Comparison of ENCODE assay signal across 25 cellular contexts in the genomic region with DNA sequence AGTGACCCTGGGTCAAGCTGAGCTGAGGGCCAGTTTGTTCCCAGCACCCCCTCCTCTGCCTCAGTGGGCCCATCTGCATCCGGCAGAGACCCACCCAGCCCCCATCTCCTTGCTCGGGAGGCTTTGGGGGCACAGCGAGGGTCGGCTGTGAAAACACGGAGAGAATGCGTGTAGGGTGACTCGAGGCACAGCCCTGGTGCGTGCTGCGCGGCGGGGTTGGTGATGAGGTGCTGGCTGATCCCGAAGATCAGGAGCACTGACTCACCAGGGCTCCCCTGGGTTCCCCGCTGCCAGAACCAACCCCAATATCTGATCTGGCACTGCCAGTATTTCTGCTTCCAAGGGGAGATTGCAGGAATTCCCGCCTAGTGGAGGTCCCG. TPM values are rescaled to one million over a fixed set of nuclear protein-coding genes. Genes with fewer than 3 reads are reported as not detected.
"Had no signal": no experiment of that assay in that cellular context is flagged by ENCODE, and none has a peak within 500 bp of the region (broad histone marks: within the 10 kb centered on the region; RNA-seq: fewer than 3 reads in every experiment).

No MANE protein-coding gene starts in this region.

- H3K4me2 ChIP-seq: SK-N-SH had no signal

- H3K9ac ChIP-seq: SK-N-SH had no signal

- H3K4me3 Mint-ChIP-seq: T-cell had no signal

- FAIRE-seq: RCC 7860 had no signal

- H3K9me3 ChIP-seq: SK-N-SH had no signal

- ATAC-seq: T-cell had no signal

- H3K36me3 Mint-ChIP-seq: T-cell had no signal

- H3K9me3 Mint-ChIP-seq: T-cell had no signal

- DNase-seq: KBM-7, MV-4-11, NCI-H1048, NCI-H1105, NCI-H1417, NCI-H1436 treated with DMSO at 0.1 percent for 48 hours, NCI-H1694 treated with DMSO at 0.1 percent for 48 hours, NCI-H1930, NCI-H2081, NCI-H2107, NCI-H226, NCI-H446, NCI-H510A, NCI-H524 treated with DMSO at 0.1 percent for 48 hours, NCI-H69, NCI-H774, RPMI8226, SIG-M5, SK-N-SH, SW 1271, T-cell had no signal

- H3K4me1 Mint-ChIP-seq: T-cell had no signal

- H3K27ac Mint-ChIP-seq: T-cell had no signal

RNA-seq across cellular contexts. Expression of gene KRT17, which starts 7.5 kb away (rescaled TPM):
- total RNA-seq: SK-MEL-5, T-cell had no signal

RNA-seq across cellular contexts. Expression of gene KRT16, which starts 19.3 kb away (rescaled TPM):
- total RNA-seq: HT1080, LHCN-M2, SK-MEL-5, T-cell had no signal
- polyA plus RNA-seq: SK-N-SH had no signal

RNA-seq across cellular contexts. Expression of gene KRT14, which starts 45.2 kb away (rescaled TPM):
- total RNA-seq: LHCN-M2, SK-MEL-5, T-cell had no signal
- polyA plus RNA-seq: SK-N-SH had no signal
